In the genomic region with DNA sequence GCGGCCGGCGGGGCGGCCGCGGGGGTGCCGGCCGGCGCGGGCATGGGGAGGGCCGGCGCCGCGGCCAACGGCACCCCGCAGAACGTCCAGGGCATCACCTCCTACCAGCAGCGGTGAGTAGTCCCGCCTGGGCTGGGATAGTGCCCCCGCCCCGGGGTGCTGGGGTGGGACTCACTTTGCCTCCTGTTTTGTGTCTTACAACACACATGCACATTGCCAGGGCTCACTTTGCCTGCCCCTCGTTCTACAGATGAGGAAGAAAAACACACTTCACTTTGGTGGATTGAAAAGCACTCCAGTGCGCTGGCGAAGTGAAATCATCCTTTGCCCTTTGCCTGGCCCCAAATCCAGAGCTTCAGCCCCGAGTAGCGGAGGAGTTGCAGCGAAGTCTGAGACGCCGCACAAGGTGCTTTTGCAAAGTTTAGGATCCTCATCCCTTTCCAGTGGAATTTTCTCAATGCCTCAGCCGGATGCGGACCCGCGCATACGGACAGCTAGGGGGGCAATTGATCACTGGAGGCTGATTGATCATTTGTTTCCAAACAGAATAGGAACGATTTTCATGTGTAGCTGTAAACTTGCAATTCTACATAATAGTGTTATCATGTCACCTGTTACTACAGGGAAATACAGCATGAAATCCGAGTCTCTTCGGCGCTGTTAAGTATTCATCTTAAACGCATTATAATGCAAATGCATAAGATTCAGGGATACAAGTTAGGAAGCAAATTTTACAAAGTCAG, we compare ENCODE assay signal across 8 cellular contexts. TPM values are rescaled to one million over a fixed set of nuclear protein-coding genes. Genes with fewer than 3 reads are reported as not detected.
DNase-seq lines count a peak whose midpoint lies in the region; ATAC-seq and TF ChIP-seq lines count a peak whose summit lies in the region.
"Had no signal": no experiment of that assay in that cellular context is flagged by ENCODE, and none has a peak within 500 bp of the region (broad histone marks: within the 10 kb centered on the region; RNA-seq: fewer than 3 reads in every experiment).

No MANE protein-coding gene starts in this region.

- ATAC-seq in PC-3: no peak
- no peak for ATAC-seq in right cardiac atrium
- ATAC-seq in HG02884 (IDR thresholded peaks at IDR 0.05; ENCODE audit: unreplicated experiment): no peak

- H3K27ac ChIP-seq in GM23248 (no peak overlapping the region), PC-3 (ENCODE audit: low read length) (no peak overlapping the region), right cardiac atrium (ENCODE audit: low read length) (no peak overlapping the region), skeletal muscle tissue (ENCODE audit: low read depth, low read length) (no peak overlapping the region)

- TF ChIP-seq CTCF in PC-3 (conservative IDR thresholded peaks at IDR 0.05; ENCODE audit: low read depth, low read length): no peak

- peak overlapping the region; percentile 42; the same call in 1 of the 2 replicates for H2AFZ ChIP-seq in GM23248
- no peak overlapping the region; the same call in 1 of the 2 replicates for H2AFZ ChIP-seq in PC-3 (ENCODE audit: low read length)

- H4K20me1 ChIP-seq in GM23248 (ENCODE audit: insufficient read depth) (no peaks in the 10 kb centered on the region), PC-3 (ENCODE audit: low read length) (no peaks in the 10 kb centered on the region)

- intact Hi-C loops in PC-3 (cut with micrococcal nuclease) (loop anchor here (5.0 to 10.0 kb wide), 3 partner anchors 223 to 500 kb away; no protein-coding TSS in a partner anchor), right cardiac atrium (cut with DNase I) (loop anchor here in 1 of 4 donors (10.0 kb wide), 1 partner anchor 860 kb away; no protein-coding TSS in a partner anchor)

- POLR2A ChIA-PET in PC-3 (lab: Charles Lee; ENCODE audit: unreplicated experiment): no interaction called here

- no peaks in the 10 kb centered on the region for H3K79me2 ChIP-seq in GM23248 (ENCODE audit: insufficient read depth)
- no peaks in the 10 kb centered on the region for H3K79me2 ChIP-seq in PC-3 (ENCODE audit: low read length)

- H3K9ac ChIP-seq in GM23248 (no peak overlapping the region), PC-3 (ENCODE audit: low read length) (no peak overlapping the region), skeletal muscle tissue (ENCODE audit: low read depth in 1 of 3, low read length in 3 of 3) (peak overlapping the region in 1 of 3 donors; percentile 50)

- in situ Hi-C loops in GM23248 (cut with MboI): no loop called here

- H3K9me3 ChIP-seq in GM23248 (ENCODE audit: low read depth) (no peaks in the 10 kb centered on the region), PC-3 (ENCODE audit: low read length) (no peaks in the 10 kb centered on the region), right cardiac atrium (ENCODE audit: control insufficient read depth, low read length) (no peaks in the 10 kb centered on the region), skeletal muscle tissue (ENCODE audit: control insufficient read depth in 3 of 3, low read length in 3 of 3) (no peaks in the 10 kb centered on the region)

- H3K4me3 ChIP-seq in GM23248 (peak overlapping the region; percentile 73), PC-3 (ENCODE audit: low read length) (peak overlapping the region; percentile 60), right cardiac atrium (ENCODE audit: low read length) (peak overlapping the region; percentile 71), skeletal muscle tissue (ENCODE audit: low read length in 3 of 3) (peak overlapping the region; percentile 45 to 60 (median 57))

- TSS peak; percentile 52 for BruUV-seq in PC-3 (replicated peaks; lab: Mats Ljungman, UMichigan)

- H3K4me2 ChIP-seq in GM23248 (ENCODE audit: unreplicated experiment) (peak overlapping the region; percentile 96), PC-3 (ENCODE audit: low read length) (peak overlapping the region; percentile 79)

- 28 to 36% methylated on average over 24 to 33 of the region's 39 CpGs for WGBS in GM23248 (ENCODE audit: low coverage in 1 of 2, low lambda C conversion rate in 2 of 2, missing lambda C conversion rate in 2 of 2), 2 experiments
- 6% methylated on average over 39 of the region's 39 CpGs for WGBS in right cardiac atrium

- DNase-seq in GM23248: peak; percentile 25
- DNase-seq in PC-3: no peak
- peak in 2 of 3 donors; percentile 47 to 50 for DNase-seq in right cardiac atrium
- no peak for DNase-seq in cerebellum (ENCODE audit: low spot score)
- no peak for DNase-seq in NOMO-1 treated with DMSO at 0.1 percent for 48 hours (lab: John Stamatoyannopoulos, UW; ENCODE audit: unreplicated experiment)

- H3K36me3 ChIP-seq in GM23248 (ENCODE audit: low read depth) (no peaks in the 10 kb centered on the region), PC-3 (ENCODE audit: low read depth, low read length) (no peaks in the 10 kb centered on the region), skeletal muscle tissue (ENCODE audit: control insufficient read depth in 3 of 3, insufficient read depth in 3 of 3, low read length in 3 of 3) (no peaks in the 10 kb centered on the region)

- H3F3A ChIP-seq in GM23248 (ENCODE audit: insufficient read depth) (peaks cover 4% of the 10 kb centered on the region), PC-3 (ENCODE audit: low read length, unreplicated experiment) (no peaks in the 10 kb centered on the region)

- H3K27me3 ChIP-seq in GM23248 (replicated peaks; ENCODE audit: insufficient read depth): peaks cover 50% of the 10 kb centered on the region
- peaks cover 50% of the 10 kb centered on the region for H3K27me3 ChIP-seq in PC-3 (ENCODE audit: low read length)
- no peaks in the 10 kb centered on the region for H3K27me3 ChIP-seq in right cardiac atrium (ENCODE audit: control insufficient read depth, insufficient read depth)
- H3K27me3 ChIP-seq in skeletal muscle tissue (ENCODE audit: control insufficient read depth in 3 of 3, insufficient read depth in 3 of 3, low read length in 3 of 3): peaks cover 0 to 45% (median 22%) of the 10 kb centered on the region in 3 donors

- H3K4me1 ChIP-seq in GM23248 (ENCODE audit: insufficient read depth) (0 out of 2 replicates have a peak, but pooled peaks cover under 1% of the 10 kb centered on the region), PC-3 (ENCODE audit: insufficient read depth, low read length) (peaks cover 6% of the 10 kb centered on the region; the same call in 1 of the 2 replicates), right cardiac atrium (ENCODE audit: control insufficient read depth, insufficient read depth, low read length) (no peaks in the 10 kb centered on the region), skeletal muscle tissue (ENCODE audit: control insufficient read depth in 3 of 3, insufficient read depth in 3 of 3, low read length in 3 of 3) (peaks cover 18 to 30% (median 24%) of the 10 kb centered on the region in 3 donors)

- CTCF ChIA-PET in PC-3 (lab: Charles Lee): no interaction called here

- no peaks in the 10 kb centered on the region for H3K9me2 ChIP-seq in GM23248 (ENCODE audit: insufficient read depth)
- H3K9me2 ChIP-seq in PC-3 (replicated peaks; ENCODE audit: low read length): no peaks in the 10 kb centered on the region

RNA-seq across cellular contexts. Expression of gene NPAS3, which starts 3.6 kb away (rescaled TPM):
- 0.65 TPM in 1 of 2 replicates, not detected in the other for total RNA-seq in GM23248 (2014; rRNA removed; shearing (Covaris generic))
- polyA plus RNA-seq in GM23248 (2016; fragmentation: Nextera tagmentation; extraction: Ambion mirVana) (not detected in 2 replicates), right cardiac atrium (0.48 TPM)
- total RNA-seq in PC-3 (2014; rRNA removed) (0.36 and 1.2 TPM in 2 replicates), right cardiac atrium (1 to 10 TPM; 2.8 to 5.7 (median 4.4) TPM), skeletal muscle tissue (9.9 TPM), cerebellum (76.7 TPM)
- total RNA-seq: mononuclear cell had no signal

Comparison
In these comparisons a context has a peak if more than half of its experiments do, and no peak if none do; other contexts are left out.
1. DNase-seq: peak in GM23248 (single experiment) and right cardiac atrium (2 of 3); none in PC-3 (single experiment), cerebellum (single experiment) and NOMO-1 treated with DMSO at 0.1 percent for 48 hours (single experiment).
2. Peak in every context shown above with its lines, with median percentiles within 50 percentile points of each other: H3K4me3 ChIP-seq.